Comparison of ENCODE assay signal across 1 cellular context in the genomic region with DNA sequence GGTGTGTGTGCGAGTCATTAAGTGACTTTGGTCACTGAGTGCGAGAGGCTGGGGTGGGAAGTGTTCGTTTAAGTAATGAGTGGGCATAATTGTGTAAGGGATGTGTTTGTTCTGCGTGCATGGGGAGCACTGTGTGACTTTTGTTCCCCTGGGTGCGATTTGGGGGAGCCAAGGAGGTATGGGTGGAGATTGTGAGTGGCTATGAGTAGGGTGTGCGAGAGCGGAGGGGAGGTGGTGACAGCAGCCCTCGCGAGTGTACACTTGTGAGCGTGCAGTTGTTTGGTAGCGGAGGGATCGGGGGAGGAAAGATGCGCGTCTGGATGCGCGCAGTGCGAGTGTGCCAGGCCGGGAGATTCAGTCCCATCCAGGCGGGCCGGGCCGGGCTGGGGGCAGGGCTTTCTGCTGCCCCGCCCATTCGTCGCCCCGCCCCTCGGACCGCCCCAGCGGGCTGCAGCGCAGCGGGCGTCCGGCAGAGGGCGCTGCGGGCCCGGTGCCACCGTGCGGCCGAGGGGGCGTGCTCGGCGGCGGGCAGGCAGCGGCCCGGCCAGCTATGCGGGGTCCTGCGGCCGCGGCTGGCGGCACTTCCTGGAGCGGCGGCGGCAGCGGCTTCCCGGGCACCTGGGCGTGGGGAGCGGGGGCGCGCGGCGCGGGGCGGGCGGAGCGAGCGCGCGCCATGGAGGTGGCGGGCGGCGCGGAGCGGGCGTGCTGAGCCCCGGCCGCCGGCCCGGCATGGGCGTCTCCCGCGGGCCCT.
TF ChIP-seq lines count a peak whose summit lies in the region.

A gene with protein sequence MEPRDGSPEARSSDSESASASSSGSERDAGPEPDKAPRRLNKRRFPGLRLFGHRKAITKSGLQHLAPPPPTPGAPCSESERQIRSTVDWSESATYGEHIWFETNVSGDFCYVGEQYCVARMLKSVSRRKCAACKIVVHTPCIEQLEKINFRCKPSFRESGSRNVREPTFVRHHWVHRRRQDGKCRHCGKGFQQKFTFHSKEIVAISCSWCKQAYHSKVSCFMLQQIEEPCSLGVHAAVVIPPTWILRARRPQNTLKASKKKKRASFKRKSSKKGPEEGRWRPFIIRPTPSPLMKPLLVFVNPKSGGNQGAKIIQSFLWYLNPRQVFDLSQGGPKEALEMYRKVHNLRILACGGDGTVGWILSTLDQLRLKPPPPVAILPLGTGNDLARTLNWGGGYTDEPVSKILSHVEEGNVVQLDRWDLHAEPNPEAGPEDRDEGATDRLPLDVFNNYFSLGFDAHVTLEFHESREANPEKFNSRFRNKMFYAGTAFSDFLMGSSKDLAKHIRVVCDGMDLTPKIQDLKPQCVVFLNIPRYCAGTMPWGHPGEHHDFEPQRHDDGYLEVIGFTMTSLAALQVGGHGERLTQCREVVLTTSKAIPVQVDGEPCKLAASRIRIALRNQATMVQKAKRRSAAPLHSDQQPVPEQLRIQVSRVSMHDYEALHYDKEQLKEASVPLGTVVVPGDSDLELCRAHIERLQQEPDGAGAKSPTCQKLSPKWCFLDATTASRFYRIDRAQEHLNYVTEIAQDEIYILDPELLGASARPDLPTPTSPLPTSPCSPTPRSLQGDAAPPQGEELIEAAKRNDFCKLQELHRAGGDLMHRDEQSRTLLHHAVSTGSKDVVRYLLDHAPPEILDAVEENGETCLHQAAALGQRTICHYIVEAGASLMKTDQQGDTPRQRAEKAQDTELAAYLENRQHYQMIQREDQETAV (plus strand): TSS at position 578 of the 751 bp plus-strand sequence. CDS start 197 bp downstream, outside the sequence.

TF ChIP-seq in K562, 482 proteins besides CTCF, POLR2A, EP300 and RAD21 (continued from another document and continues in another):
- TF ChIP-seq, protein P1, sequence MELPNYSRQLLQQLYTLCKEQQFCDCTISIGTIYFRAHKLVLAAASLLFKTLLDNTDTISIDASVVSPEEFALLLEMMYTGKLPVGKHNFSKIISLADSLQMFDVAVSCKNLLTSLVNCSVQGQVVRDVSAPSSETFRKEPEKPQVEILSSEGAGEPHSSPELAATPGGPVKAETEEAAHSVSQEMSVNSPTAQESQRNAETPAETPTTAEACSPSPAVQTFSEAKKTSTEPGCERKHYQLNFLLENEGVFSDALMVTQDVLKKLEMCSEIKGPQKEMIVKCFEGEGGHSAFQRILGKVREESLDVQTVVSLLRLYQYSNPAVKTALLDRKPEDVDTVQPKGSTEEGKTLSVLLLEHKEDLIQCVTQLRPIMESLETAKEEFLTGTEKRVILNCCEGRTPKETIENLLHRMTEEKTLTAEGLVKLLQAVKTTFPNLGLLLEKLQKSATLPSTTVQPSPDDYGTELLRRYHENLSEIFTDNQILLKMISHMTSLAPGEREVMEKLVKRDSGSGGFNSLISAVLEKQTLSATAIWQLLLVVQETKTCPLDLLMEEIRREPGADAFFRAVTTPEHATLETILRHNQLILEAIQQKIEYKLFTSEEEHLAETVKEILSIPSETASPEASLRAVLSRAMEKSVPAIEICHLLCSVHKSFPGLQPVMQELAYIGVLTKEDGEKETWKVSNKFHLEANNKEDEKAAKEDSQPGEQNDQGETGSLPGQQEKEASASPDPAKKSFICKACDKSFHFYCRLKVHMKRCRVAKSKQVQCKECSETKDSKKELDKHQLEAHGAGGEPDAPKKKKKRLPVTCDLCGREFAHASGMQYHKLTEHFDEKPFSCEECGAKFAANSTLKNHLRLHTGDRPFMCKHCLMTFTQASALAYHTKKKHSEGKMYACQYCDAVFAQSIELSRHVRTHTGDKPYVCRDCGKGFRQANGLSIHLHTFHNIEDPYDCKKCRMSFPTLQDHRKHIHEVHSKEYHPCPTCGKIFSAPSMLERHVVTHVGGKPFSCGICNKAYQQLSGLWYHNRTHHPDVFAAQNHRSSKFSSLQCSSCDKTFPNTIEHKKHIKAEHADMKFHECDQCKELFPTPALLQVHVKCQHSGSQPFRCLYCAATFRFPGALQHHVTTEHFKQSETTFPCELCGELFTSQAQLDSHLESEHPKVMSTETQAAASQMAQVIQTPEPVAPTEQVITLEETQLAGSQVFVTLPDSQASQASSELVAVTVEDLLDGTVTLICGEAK (IDR thresholded peaks at IDR 0.05) = peak; percentile 39; the same call in 1 of the 2 replicates
- TF ChIP-seq, protein P1 (CRISPR knock-in tag; IDR thresholded peaks at IDR 0.05) = no peak
- TF ChIP-seq ZNF232 (CRISPR knock-in tag; IDR thresholded peaks at IDR 0.05) (no peak), RBM22 (IDR thresholded peaks at IDR 0.05; ENCODE audit: low read depth, low read length, poor library complexity, severe bottlenecking) (no peak), TBL1XR1 (IDR thresholded peaks at IDR 0.05; ENCODE audit: low read length in 2 of 2) (no peak), ZNF212 (CRISPR knock-in tag; IDR thresholded peaks at IDR 0.05) (no peak), TAF15 (IDR thresholded peaks at IDR 0.05; ENCODE audit: low read depth, low read length) (no peak), MED1 (CRISPR knock-in tag; IDR thresholded peaks at IDR 0.05; ENCODE audit: borderline replicate concordance) (no peak), SMAD1 (IDR thresholded peaks at IDR 0.05; ENCODE audit: low read depth, low read length, partially characterized antibody) (no peak), GATAD2B (IDR thresholded peaks at IDR 0.05; ENCODE audit: borderline replicate concordance) (peak; percentile 95), SETDB1 (IDR thresholded peaks at IDR 0.05; ENCODE audit: low read length) (no peak), RB1 (IDR thresholded peaks at IDR 0.05; ENCODE audit: low read depth) (peak; percentile 99), MEF2D (tag; conservative IDR thresholded peaks at IDR 0.05; ENCODE audit: low read depth) (no peak), BRD9 (IDR thresholded peaks at IDR 0.05; ENCODE audit: low read depth, partially characterized antibody) (no peak), ELF1 (tag; IDR thresholded peaks at IDR 0.05) (peak; percentile 96), ZNF324 (CRISPR knock-in tag; IDR thresholded peaks at IDR 0.05) (no peak), NONO (IDR thresholded peaks at IDR 0.05; ENCODE audit: low read depth in 2 of 2, low read length in 1 of 2) (peak in 1 of 2 experiments; percentile 92; a peak in 2 of 4 replicates), SAFB (IDR thresholded peaks at IDR 0.05; ENCODE audit: borderline replicate concordance, low read depth, low read length) (no peak), KLF6 (CRISPR knock-in tag; IDR thresholded peaks at IDR 0.05; ENCODE audit: borderline replicate concordance) (no peak), OTX1 (CRISPR knock-in tag; IDR thresholded peaks at IDR 0.05) (no peak), COPS2 (conservative IDR thresholded peaks at IDR 0.05) (no peak), GATAD2A (IDR thresholded peaks at IDR 0.05) (no peak), ZNF785 (CRISPR knock-in tag; IDR thresholded peaks at IDR 0.05) (no peak), NEUROD1 (IDR thresholded peaks at IDR 0.05; ENCODE audit: borderline replicate concordance, low read depth, low read length, partially characterized antibody) (no peak), PYGO2 (tag; IDR thresholded peaks at IDR 0.05) (no peak), MTF1 (CRISPR knock-in tag; IDR thresholded peaks at IDR 0.05; ENCODE audit: borderline replicate concordance) (no peak), RBM34 (IDR thresholded peaks at IDR 0.05; ENCODE audit: borderline replicate concordance, insufficient read depth, low read length) (no peak)
- TF ChIP-seq, protein P2, sequence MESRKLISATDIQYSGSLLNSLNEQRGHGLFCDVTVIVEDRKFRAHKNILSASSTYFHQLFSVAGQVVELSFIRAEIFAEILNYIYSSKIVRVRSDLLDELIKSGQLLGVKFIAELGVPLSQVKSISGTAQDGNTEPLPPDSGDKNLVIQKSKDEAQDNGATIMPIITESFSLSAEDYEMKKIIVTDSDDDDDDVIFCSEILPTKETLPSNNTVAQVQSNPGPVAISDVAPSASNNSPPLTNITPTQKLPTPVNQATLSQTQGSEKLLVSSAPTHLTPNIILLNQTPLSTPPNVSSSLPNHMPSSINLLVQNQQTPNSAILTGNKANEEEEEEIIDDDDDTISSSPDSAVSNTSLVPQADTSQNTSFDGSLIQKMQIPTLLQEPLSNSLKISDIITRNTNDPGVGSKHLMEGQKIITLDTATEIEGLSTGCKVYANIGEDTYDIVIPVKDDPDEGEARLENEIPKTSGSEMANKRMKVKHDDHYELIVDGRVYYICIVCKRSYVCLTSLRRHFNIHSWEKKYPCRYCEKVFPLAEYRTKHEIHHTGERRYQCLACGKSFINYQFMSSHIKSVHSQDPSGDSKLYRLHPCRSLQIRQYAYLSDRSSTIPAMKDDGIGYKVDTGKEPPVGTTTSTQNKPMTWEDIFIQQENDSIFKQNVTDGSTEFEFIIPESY (CRISPR knock-in tag; IDR thresholded peaks at IDR 0.05) = no peak
- TF ChIP-seq, protein P3, sequence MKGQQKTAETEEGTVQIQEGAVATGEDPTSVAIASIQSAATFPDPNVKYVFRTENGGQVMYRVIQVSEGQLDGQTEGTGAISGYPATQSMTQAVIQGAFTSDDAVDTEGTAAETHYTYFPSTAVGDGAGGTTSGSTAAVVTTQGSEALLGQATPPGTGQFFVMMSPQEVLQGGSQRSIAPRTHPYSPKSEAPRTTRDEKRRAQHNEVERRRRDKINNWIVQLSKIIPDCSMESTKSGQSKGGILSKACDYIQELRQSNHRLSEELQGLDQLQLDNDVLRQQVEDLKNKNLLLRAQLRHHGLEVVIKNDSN (CRISPR knock-in tag; IDR thresholded peaks at IDR 0.05) = no peak
- TF ChIP-seq, protein P4, sequence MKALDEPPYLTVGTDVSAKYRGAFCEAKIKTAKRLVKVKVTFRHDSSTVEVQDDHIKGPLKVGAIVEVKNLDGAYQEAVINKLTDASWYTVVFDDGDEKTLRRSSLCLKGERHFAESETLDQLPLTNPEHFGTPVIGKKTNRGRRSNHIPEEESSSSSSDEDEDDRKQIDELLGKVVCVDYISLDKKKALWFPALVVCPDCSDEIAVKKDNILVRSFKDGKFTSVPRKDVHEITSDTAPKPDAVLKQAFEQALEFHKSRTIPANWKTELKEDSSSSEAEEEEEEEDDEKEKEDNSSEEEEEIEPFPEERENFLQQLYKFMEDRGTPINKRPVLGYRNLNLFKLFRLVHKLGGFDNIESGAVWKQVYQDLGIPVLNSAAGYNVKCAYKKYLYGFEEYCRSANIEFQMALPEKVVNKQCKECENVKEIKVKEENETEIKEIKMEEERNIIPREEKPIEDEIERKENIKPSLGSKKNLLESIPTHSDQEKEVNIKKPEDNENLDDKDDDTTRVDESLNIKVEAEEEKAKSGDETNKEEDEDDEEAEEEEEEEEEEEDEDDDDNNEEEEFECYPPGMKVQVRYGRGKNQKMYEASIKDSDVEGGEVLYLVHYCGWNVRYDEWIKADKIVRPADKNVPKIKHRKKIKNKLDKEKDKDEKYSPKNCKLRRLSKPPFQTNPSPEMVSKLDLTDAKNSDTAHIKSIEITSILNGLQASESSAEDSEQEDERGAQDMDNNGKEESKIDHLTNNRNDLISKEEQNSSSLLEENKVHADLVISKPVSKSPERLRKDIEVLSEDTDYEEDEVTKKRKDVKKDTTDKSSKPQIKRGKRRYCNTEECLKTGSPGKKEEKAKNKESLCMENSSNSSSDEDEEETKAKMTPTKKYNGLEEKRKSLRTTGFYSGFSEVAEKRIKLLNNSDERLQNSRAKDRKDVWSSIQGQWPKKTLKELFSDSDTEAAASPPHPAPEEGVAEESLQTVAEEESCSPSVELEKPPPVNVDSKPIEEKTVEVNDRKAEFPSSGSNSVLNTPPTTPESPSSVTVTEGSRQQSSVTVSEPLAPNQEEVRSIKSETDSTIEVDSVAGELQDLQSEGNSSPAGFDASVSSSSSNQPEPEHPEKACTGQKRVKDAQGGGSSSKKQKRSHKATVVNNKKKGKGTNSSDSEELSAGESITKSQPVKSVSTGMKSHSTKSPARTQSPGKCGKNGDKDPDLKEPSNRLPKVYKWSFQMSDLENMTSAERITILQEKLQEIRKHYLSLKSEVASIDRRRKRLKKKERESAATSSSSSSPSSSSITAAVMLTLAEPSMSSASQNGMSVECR (CRISPR knock-in tag; IDR thresholded peaks at IDR 0.05) = no peak; the same call in 1 of the 2 replicates
- TF ChIP-seq, protein P5, sequence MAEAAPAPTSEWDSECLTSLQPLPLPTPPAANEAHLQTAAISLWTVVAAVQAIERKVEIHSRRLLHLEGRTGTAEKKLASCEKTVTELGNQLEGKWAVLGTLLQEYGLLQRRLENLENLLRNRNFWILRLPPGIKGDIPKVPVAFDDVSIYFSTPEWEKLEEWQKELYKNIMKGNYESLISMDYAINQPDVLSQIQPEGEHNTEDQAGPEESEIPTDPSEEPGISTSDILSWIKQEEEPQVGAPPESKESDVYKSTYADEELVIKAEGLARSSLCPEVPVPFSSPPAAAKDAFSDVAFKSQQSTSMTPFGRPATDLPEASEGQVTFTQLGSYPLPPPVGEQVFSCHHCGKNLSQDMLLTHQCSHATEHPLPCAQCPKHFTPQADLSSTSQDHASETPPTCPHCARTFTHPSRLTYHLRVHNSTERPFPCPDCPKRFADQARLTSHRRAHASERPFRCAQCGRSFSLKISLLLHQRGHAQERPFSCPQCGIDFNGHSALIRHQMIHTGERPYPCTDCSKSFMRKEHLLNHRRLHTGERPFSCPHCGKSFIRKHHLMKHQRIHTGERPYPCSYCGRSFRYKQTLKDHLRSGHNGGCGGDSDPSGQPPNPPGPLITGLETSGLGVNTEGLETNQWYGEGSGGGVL (CRISPR knock-in tag; IDR thresholded peaks at IDR 0.05) = no peak
- TF ChIP-seq, protein P6, sequence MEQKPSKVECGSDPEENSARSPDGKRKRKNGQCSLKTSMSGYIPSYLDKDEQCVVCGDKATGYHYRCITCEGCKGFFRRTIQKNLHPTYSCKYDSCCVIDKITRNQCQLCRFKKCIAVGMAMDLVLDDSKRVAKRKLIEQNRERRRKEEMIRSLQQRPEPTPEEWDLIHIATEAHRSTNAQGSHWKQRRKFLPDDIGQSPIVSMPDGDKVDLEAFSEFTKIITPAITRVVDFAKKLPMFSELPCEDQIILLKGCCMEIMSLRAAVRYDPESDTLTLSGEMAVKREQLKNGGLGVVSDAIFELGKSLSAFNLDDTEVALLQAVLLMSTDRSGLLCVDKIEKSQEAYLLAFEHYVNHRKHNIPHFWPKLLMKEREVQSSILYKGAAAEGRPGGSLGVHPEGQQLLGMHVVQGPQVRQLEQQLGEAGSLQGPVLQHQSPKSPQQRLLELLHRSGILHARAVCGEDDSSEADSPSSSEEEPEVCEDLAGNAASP (IDR thresholded peaks at IDR 0.05) = no peak
